8 cellular contexts compared by ENCODE assay signal in the genomic region with DNA sequence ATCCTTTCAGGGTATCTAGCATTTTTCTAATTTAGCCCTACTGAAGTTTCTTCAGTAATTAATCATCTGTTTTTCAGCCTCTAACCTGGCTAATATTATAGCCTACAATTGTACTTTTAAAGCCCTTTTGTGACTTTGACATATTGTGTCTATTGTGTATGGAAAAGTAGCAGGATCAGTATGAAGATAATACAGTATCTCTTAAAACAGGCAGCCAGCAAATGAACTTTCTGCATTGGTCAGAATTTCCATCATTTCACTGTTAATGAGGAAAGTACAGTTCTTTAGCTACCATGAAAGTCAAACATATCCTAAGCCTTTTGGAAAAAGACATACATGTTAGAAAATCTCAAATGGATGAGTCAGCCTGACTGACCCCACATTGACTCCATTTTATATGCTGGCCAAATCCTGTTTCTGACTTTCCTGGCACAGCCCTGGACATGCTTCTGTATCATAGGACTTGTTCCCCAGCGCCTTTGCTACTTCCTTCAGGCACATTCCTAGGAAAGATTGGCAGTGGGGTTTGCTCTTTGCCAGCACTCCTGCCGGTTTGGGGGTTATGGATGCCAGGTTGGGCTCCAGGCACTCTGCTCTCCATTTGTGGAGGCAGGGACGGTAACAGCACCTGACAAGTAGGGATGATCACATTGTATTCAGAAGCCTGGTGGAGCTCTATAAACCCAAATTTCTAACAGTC. TPM values are rescaled to one million over a fixed set of nuclear protein-coding genes. Genes with fewer than 3 reads are reported as not detected.
DNase-seq lines count a peak whose midpoint lies in the region; ATAC-seq, FAIRE-seq and TF ChIP-seq lines count a peak whose summit lies in the region.

No MANE protein-coding gene starts in this region.

- TF ChIP-seq CTCF in retinal pigment epithelial cell (conservative IDR thresholded peaks at IDR 0.05; ENCODE audit: low read depth, low read length) = no peak

- peaks cover 99% of the 10 kb centered on the region for H3K79me2 ChIP-seq in GM23248 (ENCODE audit: insufficient read depth)

- DNase-seq in GM23248 (peak; percentile 91), T1000 (lab: John Stamatoyannopoulos, UW) (peak; percentile 18), fibroblast of peridontal ligament (ENCODE audit: extremely low read depth) (peak; percentile 89), retinal pigment epithelial cell (ENCODE audit: low read depth) (peak; percentile 86), GM12892 (ENCODE audit: insufficient read length) (no peak), COLO668 (lab: John Stamatoyannopoulos, UW; ENCODE audit: unreplicated experiment) (no peak)
- DNase-seq in activated naive CD4-positive, alpha-beta T cell treated with anti-CD3 and anti-CD28 coated beads, Interleukin-2, amount 50 U/mL, for 16 hours = no peak

- TF ChIP-seq POLR2A in GM12892 (IDR thresholded peaks at IDR 0.05; ENCODE audit: low read depth, low read length) = no peak

- in situ Hi-C loops in GM23248 (cut with MboI) = no loop called here

- peaks cover 9% of the 10 kb centered on the region; the same call in 1 of the 2 replicates for H3K36me3 ChIP-seq in GM23248 (ENCODE audit: low read depth)

- H3K27ac ChIP-seq in GM23248 = peak overlapping the region; percentile 62

- no peak for FAIRE-seq in GM12892 (lab: Jason Lieb, UNC)

- peak overlapping the region; percentile 22; the same call in 1 of the 2 replicates for H3K9ac ChIP-seq in GM23248

- peaks cover 35% of the 10 kb centered on the region for H3K4me1 ChIP-seq in GM23248 (ENCODE audit: insufficient read depth)

- 2 to 6% methylated on average over 3 of the region's 3 CpGs for WGBS in GM23248 (ENCODE audit: low coverage in 1 of 2, low lambda C conversion rate in 2 of 2, missing lambda C conversion rate in 2 of 2), 2 experiments

- H3K4me3 ChIP-seq in GM23248 = no peak overlapping the region
- no peak overlapping the region for H3K4me3 ChIP-seq in retinal pigment epithelial cell (ENCODE audit: low read length)

- ATAC-seq in GM18511 (IDR thresholded peaks at IDR 0.05; ENCODE audit: unreplicated experiment) = no peak

- peak overlapping the region; percentile 52 for H3K4me2 ChIP-seq in GM23248 (ENCODE audit: unreplicated experiment)

- H2AFZ ChIP-seq in GM23248 = no peak overlapping the region

- no peaks in the 10 kb centered on the region for H3K9me2 ChIP-seq in GM23248 (ENCODE audit: insufficient read depth)

- H3F3A ChIP-seq in GM23248 (ENCODE audit: insufficient read depth) = peaks cover 28% of the 10 kb centered on the region

- H4K20me1 ChIP-seq in GM23248 (ENCODE audit: insufficient read depth) = peaks cover 5% of the 10 kb centered on the region; the same call in 1 of the 2 replicates

- H3K27me3 ChIP-seq in GM23248 (replicated peaks; ENCODE audit: insufficient read depth) = no peaks in the 10 kb centered on the region

- H3K9me3 ChIP-seq in GM23248 (ENCODE audit: low read depth) = no peaks in the 10 kb centered on the region

RNA-seq across cellular contexts. Expression of a gene that starts 43.6 kb away (rescaled TPM):
- total RNA-seq in GM23248 (2014; rRNA removed; shearing (Covaris generic)) = 7.2 and 9.0 TPM in 2 replicates
- 17.9 and 18.2 TPM in 2 replicates for polyA plus RNA-seq in GM23248 (2016; fragmentation: Nextera tagmentation; extraction: Ambion mirVana)
- 69.1 TPM for polyA plus RNA-seq in GM12892 (2012; ENCODE audit: missing spikeins)

Comparison
In these comparisons a context has a peak if more than half of its experiments do, and no peak if none do; other contexts are left out.
1. DNase-seq: peak in GM23248 (single experiment), T1000 (single experiment), fibroblast of peridontal ligament (single experiment) and retinal pigment epithelial cell (single experiment); none in GM12892 (single experiment), COLO668 (single experiment) and activated naive CD4-positive, alpha-beta T cell treated with anti-CD3 and anti-CD28 coated beads, Interleukin-2, amount 50 U/mL, for 16 hours (single experiment).